In genomic region chr22:39518124-39518786, GRCh38 we compare ENCODE assay signal across 9 cellular contexts. TPM values are rescaled to one million over a fixed set of nuclear protein-coding genes. Genes with fewer than 3 reads are reported as not detected.
A peak's percentile ranks its signal among the peaks of the same experiment; 100 is the strongest.
DNase-seq lines count a peak whose midpoint lies in the region; ATAC-seq and TF ChIP-seq lines count a peak whose summit lies in the region.
"Had no signal": no experiment of that assay in that cellular context is flagged by ENCODE, and none has a peak within 500 bp of the region (broad histone marks: within the 10 kb centered on the region; RNA-seq: fewer than 3 reads in every experiment).

No MANE protein-coding gene starts in this region.

- DNase-seq in Right ventricle myocardium superior (peak; percentile 26), left cardiac atrium (no peak), iris pigment epithelial cell (ENCODE audit: low read depth) (peak; percentile 28), transverse colon (no peak)
- no peak for DNase-seq in activated CD8-positive, alpha-beta T cell treated with anti-CD3 and anti-CD28 coated beads, Interleukin-2, amount 10 ng/mL, durations not matched to agents 7 days and 5 days
- no peak for DNase-seq in activated CD4-positive, alpha-beta T cell treated with anti-CD3 and anti-CD28 coated beads, Interleukin-2, amount 50 U/mL, for 4 hours

- WGBS in transverse colon (ENCODE audit: low coverage in 1 of 2), 2 donors: 72 to 73% methylated on average over 2 to 5 of the region's 5 CpGs

- in situ Hi-C loops in transverse colon (cut with MboI; ENCODE audit: low pct_ligation_motif_present in 1 of 4, low pct_unique_long_range_greater_than_20kb in 1 of 4, low sequenced_read_pairs in 3 of 4): no loop called here

- H3K9me3 Mint-ChIP-seq in activated CD8-positive, alpha-beta T cell treated with anti-CD3 and anti-CD28 coated beads, Interleukin-2, amount 10 ng/mL, durations not matched to agents 7 days and 5 days (ENCODE audit: insufficient read depth): no peaks in the 10 kb centered on the region

- H3K4me3 Mint-ChIP-seq in activated CD8-positive, alpha-beta T cell treated with anti-CD3 and anti-CD28 coated beads, Interleukin-2, amount 10 ng/mL, durations not matched to agents 7 days and 5 days: peak overlapping the region; percentile 90

- peak overlapping the region; percentile 98 for H3K27ac Mint-ChIP-seq in activated CD8-positive, alpha-beta T cell treated with anti-CD3 and anti-CD28 coated beads, Interleukin-2, amount 10 ng/mL, durations not matched to agents 7 days and 5 days

- no peak for TF ChIP-seq POLR2A in transverse colon (IDR thresholded peaks at IDR 0.05)

- no peaks in the 10 kb centered on the region for H3K27me3 ChIP-seq in transverse colon

- H3K27me3 Mint-ChIP-seq in activated CD8-positive, alpha-beta T cell treated with anti-CD3 and anti-CD28 coated beads, Interleukin-2, amount 10 ng/mL, durations not matched to agents 7 days and 5 days (ENCODE audit: low read depth): no peaks in the 10 kb centered on the region

- no peak for TF ChIP-seq CTCF in transverse colon (IDR thresholded peaks at IDR 0.05)

- H3K4me1 Mint-ChIP-seq in activated CD8-positive, alpha-beta T cell treated with anti-CD3 and anti-CD28 coated beads, Interleukin-2, amount 10 ng/mL, durations not matched to agents 7 days and 5 days (ENCODE audit: low read depth): peaks cover 56% of the 10 kb centered on the region

- H3K36me3 Mint-ChIP-seq in activated CD8-positive, alpha-beta T cell treated with anti-CD3 and anti-CD28 coated beads, Interleukin-2, amount 10 ng/mL, durations not matched to agents 7 days and 5 days (ENCODE audit: low read depth): peaks cover 70% of the 10 kb centered on the region

- ATAC-seq in Right ventricle myocardium superior (ENCODE audit: poor library complexity): no peak
- ATAC-seq in left cardiac atrium: no peak
- ATAC-seq in activated CD8-positive, alpha-beta T cell treated with anti-CD3 and anti-CD28 coated beads, Interleukin-2, amount 10 ng/mL, durations not matched to agents 7 days and 5 days: no peak
- no peak for ATAC-seq in HG02623 (IDR thresholded peaks at IDR 0.05; ENCODE audit: unreplicated experiment)
- no peak for ATAC-seq in GM21423 (IDR thresholded peaks at IDR 0.05; ENCODE audit: unreplicated experiment)

- no peaks in the 10 kb centered on the region for H3K9me3 ChIP-seq in transverse colon

- no peak for TF ChIP-seq EP300 in transverse colon (IDR thresholded peaks at IDR 0.05; ENCODE audit: low read depth)

- CTCF ChIA-PET in activated CD8-positive, alpha-beta T cell treated with anti-CD3 and anti-CD28 coated beads, Interleukin-2, amount 10 ng/mL, durations not matched to agents 7 days and 5 days (lab: Charles Lee): interaction anchor here (1.3 to 6.0 kb wide), 6 partner anchors 11 to 830 kb away, joined by 3 to 81 read pairs (median 24); partner anchors contain the start of gene RPS19BP1

- peak overlapping the region; percentile 96 to 100 (median 100) for H3K27ac ChIP-seq in transverse colon

- POLR2A ChIA-PET in activated CD8-positive, alpha-beta T cell treated with anti-CD3 and anti-CD28 coated beads, Interleukin-2, amount 10 ng/mL, durations not matched to agents 7 days and 5 days (lab: Charles Lee): interaction anchor here (1.1 to 2.8 kb wide), 4 partner anchors 10 to 526 kb away, joined by 3 to 11 read pairs (median 6); partner anchors contain the start of genes MIEF1 and RPL3

- H3K36me3 ChIP-seq in transverse colon: peaks cover 0 to 40% (median 19%) of the 10 kb centered on the region in 4 donors

- no peak overlapping the region for H3K4me3 ChIP-seq in transverse colon

- H3K4me1 ChIP-seq in transverse colon: peaks cover 15 to 34% (median 30%) of the 10 kb centered on the region in 4 donors

- intact Hi-C loops in Right ventricle myocardium superior (cut with DNase I) (no loop called here), left cardiac atrium (cut with DNase I) (loop anchor here (5.0 to 10.0 kb wide), 2 partner anchors 176 to 193 kb away; no protein-coding TSS in a partner anchor), transverse colon (cut with DNase I; ENCODE audit: low total_unique reads) (loop anchor here (10.0 kb wide), 1 partner anchor 113 kb away; no protein-coding TSS in a partner anchor)

RNA-seq across cellular contexts. Expression of gene ATF4, which starts 2.1 kb away (rescaled TPM):
- total RNA-seq in Right ventricle myocardium superior (200 TPM), left cardiac atrium (100 to 1,000 TPM; 203 to 294 TPM), transverse colon (100 to 1,000 TPM; 262 to 566 (median 339) TPM)
- 100 to 1,000 TPM; 412 to 426 TPM for total RNA-seq in activated CD8-positive, alpha-beta T cell treated with anti-CD3 and anti-CD28 coated beads, Interleukin-2, amount 10 ng/mL, durations not matched to agents 7 days and 5 days

RNA-seq across cellular contexts. Expression of gene RPS19BP1, which starts 14.3 kb away (rescaled TPM):
- total RNA-seq in Right ventricle myocardium superior: 59.0 TPM
- 10 to 100 TPM; 66.1 to 70.7 TPM for total RNA-seq in left cardiac atrium
- total RNA-seq in activated CD8-positive, alpha-beta T cell treated with anti-CD3 and anti-CD28 coated beads, Interleukin-2, amount 10 ng/mL, durations not matched to agents 7 days and 5 days: 10 to 100 TPM; 80.1 to 80.2 TPM
- total RNA-seq in transverse colon: 100 to 1,000 TPM in 2 of 4 donors, 10 to 100 TPM in 2; 20.5 to 153 (median 97.8) TPM

RNA-seq across cellular contexts. Expression of gene MIEF1, which starts 16.2 kb away (rescaled TPM):
- total RNA-seq in Right ventricle myocardium superior: 16.7 TPM
- total RNA-seq in left cardiac atrium: 10 to 100 TPM; 18.1 to 29.0 TPM
- total RNA-seq in activated CD8-positive, alpha-beta T cell treated with anti-CD3 and anti-CD28 coated beads, Interleukin-2, amount 10 ng/mL, durations not matched to agents 7 days and 5 days: 10 to 100 TPM; 37.9 to 38.2 TPM
- total RNA-seq in transverse colon: 10 to 100 TPM; 11.5 to 31.0 (median 25.6) TPM

RNA-seq across cellular contexts. Expression of gene CACNA1I, which starts 52.3 kb away (rescaled TPM):
- total RNA-seq in Right ventricle myocardium superior (0.03 TPM), left cardiac atrium (under 1 TPM; 0.03 to 0.06 TPM), transverse colon (1 to 10 TPM in 2 of 4 donors, under 1 TPM in 2; 0.14 to 1.1 (median 0.66) TPM)
- under 1 TPM; 0.60 to 0.74 TPM for total RNA-seq in activated CD8-positive, alpha-beta T cell treated with anti-CD3 and anti-CD28 coated beads, Interleukin-2, amount 10 ng/mL, durations not matched to agents 7 days and 5 days
- total RNA-seq: Daoy had no signal

Comparison
In these comparisons a context has a peak if more than half of its experiments do, and no peak if none do; other contexts are left out.
1. DNase-seq: peak in Right ventricle myocardium superior (single experiment) and iris pigment epithelial cell (single experiment); none in left cardiac atrium (single experiment), activated CD8-positive, alpha-beta T cell treated with anti-CD3 and anti-CD28 coated beads, Interleukin-2, amount 10 ng/mL, durations not matched to agents 7 days and 5 days (single experiment), transverse colon (single experiment) and activated CD4-positive, alpha-beta T cell treated with anti-CD3 and anti-CD28 coated beads, Interleukin-2, amount 50 U/mL, for 4 hours (0 of 2).